ENCODE assay signal across 8 cellular contexts in genomic region chr19:12365094-12365371, GRCh38. TPM values are rescaled to one million over a fixed set of nuclear protein-coding genes. Genes with fewer than 3 reads are reported as not detected.
DNase-seq lines count a peak whose midpoint lies in the region; ATAC-seq and TF ChIP-seq lines count a peak whose summit lies in the region.

No MANE protein-coding gene starts in this region.

- ATAC-seq in GM19467 (IDR thresholded peaks at IDR 0.05; ENCODE audit: unreplicated experiment) (peak; percentile 19), HG03442 (IDR thresholded peaks at IDR 0.05; ENCODE audit: unreplicated experiment) (no peak), GM21526 (IDR thresholded peaks at IDR 0.05; ENCODE audit: low FRiP score, unreplicated experiment) (no peak)

- H3K27ac ChIP-seq in ACC112 (ENCODE audit: low read depth, low read length) (peak overlapping the region; percentile 85), endodermal cell (ENCODE audit: low read depth, low read length) (peak overlapping the region; percentile 85)

- H3K4me1 ChIP-seq in ACC112 (ENCODE audit: control insufficient read depth, insufficient read depth, low read length, unreplicated experiment) (peaks cover 2% of the 10 kb centered on the region), endodermal cell (ENCODE audit: control insufficient read depth, insufficient read depth, low read length) (no peaks in the 10 kb centered on the region), mucosa of stomach (ENCODE audit: control insufficient read depth, insufficient read depth, low read length) (no peaks in the 10 kb centered on the region)

- H3K36me3 ChIP-seq in ACC112 (ENCODE audit: insufficient read depth, low read length) (no peaks in the 10 kb centered on the region), endodermal cell (ENCODE audit: control insufficient read depth, insufficient read depth, low read length) (no peaks in the 10 kb centered on the region), mucosa of stomach (ENCODE audit: control insufficient read depth, insufficient read depth, low read length) (no peaks in the 10 kb centered on the region)

- H3K79me2 ChIP-seq in ACC112 (ENCODE audit: control insufficient read depth, insufficient read depth, low read length, unreplicated experiment): peaks cover 11% of the 10 kb centered on the region

- DNase-seq in RPMI7951 (ENCODE audit: low read depth) (peak; percentile 21), endodermal cell (no peak), dedifferentiated amniotic fluid mesenchymal stem cell (ENCODE audit: extremely low spot score) (no peak)

- H3K4me3 ChIP-seq in ACC112 (ENCODE audit: low read depth, low read length) (peak overlapping the region; percentile 96), endodermal cell (ENCODE audit: low read length) (peak overlapping the region; percentile 92), mucosa of stomach (ENCODE audit: low read length) (peak overlapping the region; percentile 92)

- H3K9ac ChIP-seq in endodermal cell (ENCODE audit: extremely low read depth, low read length, poor library complexity, severe bottlenecking) (peak overlapping the region; percentile 78), mucosa of stomach (ENCODE audit: low read length) (peak overlapping the region; percentile 87)

- no peak for TF ChIP-seq CTCF in endodermal cell (conservative IDR thresholded peaks at IDR 0.05)

- peak overlapping the region; percentile 76 for H3K4me3 Mint-ChIP-seq in endodermal cell

- H3K27ac Mint-ChIP-seq in endodermal cell: no peak overlapping the region

- H3K9me3 ChIP-seq in endodermal cell (ENCODE audit: control insufficient read depth, low read length) (peaks cover 31% of the 10 kb centered on the region), mucosa of stomach (ENCODE audit: control insufficient read depth, low read length) (no peaks in the 10 kb centered on the region)

- no peaks in the 10 kb centered on the region for H3K4me1 Mint-ChIP-seq in endodermal cell

- peaks cover 16% of the 10 kb centered on the region for H3K36me3 Mint-ChIP-seq in endodermal cell (ENCODE audit: low read depth)

- peaks cover 74% of the 10 kb centered on the region for H3K9me3 Mint-ChIP-seq in endodermal cell

- peaks cover 23% of the 10 kb centered on the region for H3K27me3 Mint-ChIP-seq in endodermal cell (ENCODE audit: insufficient read depth)

- no peaks in the 10 kb centered on the region for H3K27me3 ChIP-seq in ACC112 (ENCODE audit: insufficient read depth, low read length)
- no peaks in the 10 kb centered on the region for H3K27me3 ChIP-seq in endodermal cell (ENCODE audit: control insufficient read depth, insufficient read depth, low read length, poor library complexity, severe bottlenecking)
- H3K27me3 ChIP-seq in mucosa of stomach (ENCODE audit: control insufficient read depth, insufficient read depth, low read length): no peaks in the 10 kb centered on the region

- 0 to 1% methylated on average over 8 to 19 of the region's 19 CpGs for WGBS in endodermal cell (ENCODE audit: insufficient coverage in 1 of 2, insufficient read length in 1 of 2), 2 experiments

- peak overlapping the region; percentile 68 for H2AFZ ChIP-seq in ACC112 (ENCODE audit: low read length, unreplicated experiment)

RNA-seq across cellular contexts. Expression of gene ZNF442, which starts 0.5 kb away (rescaled TPM):
- 1.6 and 2.1 TPM in 2 replicates for total RNA-seq in RPMI7951 (2014; rRNA removed; shearing (Covaris generic))
- total RNA-seq in endodermal cell: 1 to 10 TPM; 2.7 to 3.5 TPM
- 2.5 TPM for polyA plus RNA-seq in endodermal cell (2013, experiment 1 of 2)
- polyA plus RNA-seq in endodermal cell (2013, experiment 2 of 2): 2.4 TPM

RNA-seq across cellular contexts. Expression of gene ZNF563, which starts 31.6 kb away (rescaled TPM):
- total RNA-seq in RPMI7951 (2014; rRNA removed; shearing (Covaris generic)): 3.0 and 6.5 TPM in 2 replicates
- 1 to 10 TPM; 2.2 to 3.1 TPM for total RNA-seq in endodermal cell
- 1.7 TPM for polyA plus RNA-seq in endodermal cell (2013, experiment 1 of 2)
- polyA plus RNA-seq in endodermal cell (2013, experiment 2 of 2): 1.3 TPM

RNA-seq across cellular contexts. Expression of gene ZNF799, which starts 36.0 kb away (rescaled TPM):
- total RNA-seq in RPMI7951 (2014; rRNA removed; shearing (Covaris generic)): 3.9 and 4.8 TPM in 2 replicates
- 1 to 10 TPM; 8.6 to 9.1 TPM for total RNA-seq in endodermal cell
- 4.3 TPM for polyA plus RNA-seq in endodermal cell (2013, experiment 1 of 2)
- polyA plus RNA-seq in endodermal cell (2013, experiment 2 of 2): 4.3 TPM
